ENCODE assay signal across 8 cellular contexts in the genomic region with DNA sequence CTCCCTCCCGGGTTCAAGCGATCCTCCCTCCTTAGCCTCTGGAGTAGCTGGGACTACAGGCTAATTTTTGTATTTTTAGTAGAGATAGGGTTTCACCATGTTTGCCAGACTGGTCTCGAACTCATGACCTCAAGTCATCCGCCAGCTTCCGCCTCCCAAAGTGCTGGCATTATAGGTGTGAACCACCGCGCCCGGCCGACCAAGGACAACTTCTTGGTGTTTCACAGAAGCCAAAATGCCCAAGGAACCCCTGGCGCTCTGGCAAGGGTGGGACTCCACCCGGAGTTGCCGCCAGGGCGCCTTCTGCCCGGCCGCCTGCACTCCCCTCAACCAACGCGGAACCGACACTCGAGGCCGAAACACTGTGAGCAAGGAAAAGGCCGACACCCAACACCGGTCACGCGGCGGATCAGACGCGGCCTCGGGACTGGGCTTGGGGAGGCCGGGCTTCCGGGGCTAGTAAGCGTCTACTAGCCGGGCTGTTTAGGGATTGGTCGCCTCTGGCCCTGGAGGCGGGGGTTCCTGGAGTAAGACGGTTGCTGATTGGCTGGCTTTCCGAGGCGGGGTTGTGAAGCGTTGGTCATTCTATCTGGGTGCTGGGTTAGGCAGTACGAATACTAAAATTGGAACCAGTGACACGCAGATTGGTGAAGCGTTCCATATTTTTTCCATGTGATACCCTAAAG. TPM values are rescaled to one million over a fixed set of nuclear protein-coding genes. Genes with fewer than 3 reads are reported as not detected.
DNase-seq lines count a peak whose midpoint lies in the region; ATAC-seq, FAIRE-seq and TF ChIP-seq lines count a peak whose summit lies in the region.

No MANE protein-coding gene starts in this region.

- CTCF ChIA-PET in CD8-positive, alpha-beta memory T cell (lab: Charles Lee), result interaction anchor here (1.4 kb wide), 1 partner anchor 36 kb away, joined by 4 read pairs; the partner anchor contains the start of gene TOR2A

- DNase-seq in CD8-positive, alpha-beta memory T cell, result peak; percentile 76 to 90 (median 81)
- DNase-seq in NAMALWA (ENCODE audit: low spot score) (peak; percentile 69), dedifferentiated amniotic fluid mesenchymal stem cell (ENCODE audit: extremely low spot score) (peak; percentile 79), D721Med (ENCODE audit: insufficient read length, low spot score) (no peak)
- peak; percentile 81 for DNase-seq in activated CD4-positive, alpha-beta T cell treated with anti-CD3 and anti-CD28 coated beads, Interleukin-2, amount 50 U/mL, for 4 hours
- peak; percentile 82 to 83 for DNase-seq in stimulated activated CD4-positive, alpha-beta T cell treated with anti-CD3 and anti-CD28 coated beads, Interleukin-15, amount 100 ng/mL, for 48 hours (ENCODE audit: low read depth in 2 of 2)

- H3K9me3 Mint-ChIP-seq in CD8-positive, alpha-beta memory T cell, result no peaks in the 10 kb centered on the region

- peak overlapping the region; percentile 10 to 93 (median 90) for H3K27ac Mint-ChIP-seq in CD8-positive, alpha-beta memory T cell

- peak overlapping the region; percentile 75 for H3K27ac ChIP-seq in CD8-positive, alpha-beta memory T cell (ENCODE audit: low read depth, low read length)
- peak overlapping the region; percentile 92 for H3K27ac ChIP-seq in layer of hippocampus (ENCODE audit: low read depth, low read length)

- no peaks in the 10 kb centered on the region for H3K36me3 ChIP-seq in CD8-positive, alpha-beta memory T cell (ENCODE audit: insufficient read depth, low read length)

- H3K27me3 ChIP-seq in CD8-positive, alpha-beta memory T cell (ENCODE audit: insufficient read depth, low read length, poor library complexity, severe bottlenecking), result no peaks in the 10 kb centered on the region
- no peaks in the 10 kb centered on the region for H3K27me3 ChIP-seq in layer of hippocampus (ENCODE audit: control insufficient read depth, insufficient read depth, low read length)

- POLR2A ChIA-PET in CD8-positive, alpha-beta memory T cell (lab: Charles Lee), result interaction anchor here (0.6 kb wide), 2 partner anchors 30 to 33 kb away, joined by 3 to 6 read pairs; no protein-coding TSS in a partner anchor

- peaks cover 0 to 1% (median under 1%) of the 10 kb centered on the region in 3 donors for H3K36me3 Mint-ChIP-seq in CD8-positive, alpha-beta memory T cell

- peaks cover 0 to 2% of the 10 kb centered on the region in 2 donors for H3K27me3 Mint-ChIP-seq in CD8-positive, alpha-beta memory T cell

- peaks cover 14 to 21% (median 16%) of the 10 kb centered on the region in 3 donors for H3K4me1 Mint-ChIP-seq in CD8-positive, alpha-beta memory T cell

- peak overlapping the region; percentile 48 for H3K4me3 ChIP-seq in CD8-positive, alpha-beta memory T cell (ENCODE audit: low read length)

- ATAC-seq in GM21529 (IDR thresholded peaks at IDR 0.05; ENCODE audit: unreplicated experiment), result peak; percentile 91

- no peak for FAIRE-seq in D721Med (lab: Jason Lieb, UNC)

- H3K4me1 ChIP-seq in CD8-positive, alpha-beta memory T cell (ENCODE audit: insufficient read depth, low read length), result peaks cover 14% of the 10 kb centered on the region

- peak overlapping the region; percentile 29 to 89 (median 83) for H3K4me3 Mint-ChIP-seq in CD8-positive, alpha-beta memory T cell

- TF ChIP-seq CTCF in D721Med (IDR thresholded peaks at IDR 0.05; ENCODE audit: insufficient read depth, missing control alignments), result no peak

- no peaks in the 10 kb centered on the region for H3K9me3 ChIP-seq in CD8-positive, alpha-beta memory T cell (ENCODE audit: low read length)

RNA-seq across cellular contexts. Expression of gene CFAP157, which starts 7.7 kb away (rescaled TPM):
- not detected for total RNA-seq in CD8-positive, alpha-beta memory T cell
- 0.33 TPM for polyA plus RNA-seq in CD8-positive, alpha-beta memory T cell

RNA-seq across cellular contexts. Expression of gene PTRH1, which starts 16.3 kb away (rescaled TPM):
- total RNA-seq in CD8-positive, alpha-beta memory T cell, result 10 to 100 TPM; 34.4 to 35.9 TPM
- 40.7 TPM for polyA plus RNA-seq in CD8-positive, alpha-beta memory T cell

RNA-seq across cellular contexts. Expression of gene TTC16, which starts 16.8 kb away (rescaled TPM):
- 1 to 10 TPM; 1.6 to 1.8 TPM for total RNA-seq in CD8-positive, alpha-beta memory T cell
- polyA plus RNA-seq in CD8-positive, alpha-beta memory T cell, result 7.1 TPM

RNA-seq across cellular contexts. Expression of gene TOR2A, which starts 36.0 kb away (rescaled TPM):
- 10 to 100 TPM; 30.7 to 33.7 TPM for total RNA-seq in CD8-positive, alpha-beta memory T cell
- 37.0 TPM for polyA plus RNA-seq in CD8-positive, alpha-beta memory T cell
